ENCODE assay signal across 8 cellular contexts in the genomic region with DNA sequence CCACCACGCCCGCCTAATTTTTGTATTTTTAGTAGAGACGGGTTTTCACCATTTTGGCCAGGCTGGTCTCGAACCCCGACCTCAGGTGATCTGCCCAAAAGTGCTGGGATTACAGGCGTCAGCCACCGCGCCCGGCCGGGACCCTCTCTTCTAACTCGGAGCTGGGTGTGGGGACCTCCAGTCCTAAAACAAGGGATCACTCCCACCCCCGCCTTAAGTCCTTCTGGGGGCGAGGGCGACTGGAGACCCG. TPM values are rescaled to one million over a fixed set of nuclear protein-coding genes. Genes with fewer than 3 reads are reported as not detected.
DNase-seq lines count a peak whose midpoint lies in the region; ATAC-seq and TF ChIP-seq lines count a peak whose summit lies in the region.
"Not testable (repeated sequence)": the region's sequence is repeated elsewhere in the genome, so short reads cannot be mapped to it uniquely, and the experiment has no call there.

No MANE protein-coding gene starts in this region.

- not testable (repeated sequence) for H3T11ph ChIP-seq in H9 (ENCODE audit: low read length)

- H4K8ac ChIP-seq in H9 (replicated peaks; ENCODE audit: insufficient read length, low read depth, low read length) = not testable (repeated sequence)

- H3K27ac ChIP-seq in BLaER1 (peak overlapping the region; percentile 95), H9 (ENCODE audit: insufficient read length, low read depth, low read length) (peak overlapping the region; percentile 43), hepatocyte (peak overlapping the region; percentile 98)

- CTCF ChIA-PET in activated CD8-positive, alpha-beta memory T cell treated with anti-CD3 and anti-CD28 coated beads, Interleukin-2, amount 10 ng/mL, durations not matched to agents 7 days and 5 days (lab: Charles Lee) = interaction anchor here (1.1 to 8.2 kb wide), 3 partner anchors 54 to 219 kb away, joined by 3 to 43 read pairs (median 14); partner anchors contain the start of gene CARM1

- H3K14ac ChIP-seq in H9 (ENCODE audit: insufficient read depth, low read length) = peak overlapping the region; percentile 94

- H2AFZ ChIP-seq in H9 (ENCODE audit: low read length); hepatocyte: not testable (repeated sequence)

- not testable (repeated sequence) for TF ChIP-seq CTCF in H9 (conservative IDR thresholded peaks at IDR 0.05); choroid plexus epithelial cell (conservative IDR thresholded peaks at IDR 0.05; ENCODE audit: low read depth, low read length); hepatocyte (IDR thresholded peaks at IDR 0.05; ENCODE audit: poor library complexity)

- DNase-seq in H9; activated CD8-positive, alpha-beta memory T cell treated with anti-CD3 and anti-CD28 coated beads, Interleukin-2, amount 10 ng/mL, durations not matched to agents 7 days and 5 days; choroid plexus epithelial cell (ENCODE audit: low read depth); hepatocyte (ENCODE audit: low spot score): not testable (repeated sequence)
- DNase-seq in NCI-H510A treated with DMSO at 0.1 percent for 48 hours (lab: John Stamatoyannopoulos, UW) = peak; percentile 69
- peak in 1 of 10 donors; percentile 6 for DNase-seq in naive thymus-derived CD8-positive, alpha-beta T cell

- not testable (repeated sequence) for H3K9me2 ChIP-seq in hepatocyte (replicated peaks; ENCODE audit: insufficient read depth)

- H3K23me2 ChIP-seq in H9 (ENCODE audit: insufficient read length, low read depth, low read length, poor library complexity, severe bottlenecking) = peaks cover 13% of the 10 kb centered on the region

- peak overlapping the region; percentile 32; the same call in 1 of the 2 replicates for H3K4ac ChIP-seq in H9 (ENCODE audit: low read depth, low read length)

- peak overlapping the region; percentile 89 for H3K18ac ChIP-seq in H9 (ENCODE audit: insufficient read length, low read depth, low read length)

- H3K23ac ChIP-seq in H9 (ENCODE audit: insufficient read length, low read depth, low read length) = not testable (repeated sequence)

- H3K4me1 Mint-ChIP-seq in H9 = peaks cover 24 to 38% of the 10 kb centered on the region in 2 experiments
- peaks cover 51% of the 10 kb centered on the region for H3K4me1 Mint-ChIP-seq in activated CD8-positive, alpha-beta memory T cell treated with anti-CD3 and anti-CD28 coated beads, Interleukin-2, amount 10 ng/mL, durations not matched to agents 7 days and 5 days
- H3K4me1 Mint-ChIP-seq in naive thymus-derived CD8-positive, alpha-beta T cell = peaks cover 6 to 48% (median 35%) of the 10 kb centered on the region in 4 donors
- peaks cover 23% of the 10 kb centered on the region for H3K4me1 Mint-ChIP-seq in stimulated activated memory B cell treated with anti-CD40 and anti-IgM and Interleukin-4, amounts not matched to agents 10 μg/mL and 1 μg/mL and 100 μg/mL, for 72 hours

- H4K5ac ChIP-seq in H9 (ENCODE audit: insufficient read length, low read depth, low read length) = not testable (repeated sequence)

- H2BK15ac ChIP-seq in H9 (ENCODE audit: low read depth, low read length) = not testable (repeated sequence)

- H4K20me1 ChIP-seq in BLaER1 (peaks cover 45% of the 10 kb centered on the region), hepatocyte (ENCODE audit: insufficient read depth, poor library complexity, severe bottlenecking) (peaks cover 43% of the 10 kb centered on the region)
- not testable (repeated sequence) for H4K20me1 ChIP-seq in H9 (ENCODE audit: control insufficient read depth, insufficient read depth, insufficient read length)

- H3K9me3 Mint-ChIP-seq in H9; activated CD8-positive, alpha-beta memory T cell treated with anti-CD3 and anti-CD28 coated beads, Interleukin-2, amount 10 ng/mL, durations not matched to agents 7 days and 5 days (ENCODE audit: low read depth); naive thymus-derived CD8-positive, alpha-beta T cell; stimulated activated memory B cell treated with anti-CD40 and anti-IgM and Interleukin-4, amounts not matched to agents 10 μg/mL and 1 μg/mL and 100 μg/mL, for 72 hours: not testable (repeated sequence)

- H3K4me2 ChIP-seq in BLaER1 = peak overlapping the region; percentile 84
- peak overlapping the region; percentile 99 for H3K4me2 ChIP-seq in H9 (ENCODE audit: insufficient read depth, insufficient read length, low read length)
- H3K4me2 ChIP-seq in hepatocyte = peak overlapping the region; percentile 63

- H3K36me3 ChIP-seq in BLaER1 = peaks cover 32% of the 10 kb centered on the region
- H3K36me3 ChIP-seq in hepatocyte (replicated peaks; ENCODE audit: insufficient read depth, low read depth) = not testable (repeated sequence)

- H2AK5ac ChIP-seq in H9 (ENCODE audit: insufficient read length, low read length) = not testable (repeated sequence)

- POLR2A ChIA-PET in naive thymus-derived CD8-positive, alpha-beta T cell (lab: Charles Lee) = interaction anchor here (0.6 to 2.1 kb wide), 4 partner anchors 10 to 1523 kb away, joined by 3 to 11 read pairs (median 6); no protein-coding TSS in a partner anchor

- WGBS in H9 (ENCODE audit: extremely low coverage, insufficient read length, low lambda C conversion rate) = no CpG with 5 or more reads among the region's 15 CpGs
- WGBS in hepatocyte (ENCODE audit: low lambda C conversion rate, missing lambda C conversion rate) = under 1% methylated on average over 11 of the region's 15 CpGs

- H3K4me1 ChIP-seq in BLaER1 (peaks cover 82% of the 10 kb centered on the region), hepatocyte (ENCODE audit: insufficient read depth) (peaks cover 34% of the 10 kb centered on the region)
- H3K4me1 ChIP-seq in H9 (ENCODE audit: insufficient read depth, low read length) = not testable (repeated sequence)

- not testable (repeated sequence) for H3K27me3 ChIP-seq in BLaER1; H9 (ENCODE audit: insufficient read depth, low read length); hepatocyte

- peak overlapping the region; percentile 30 for H2BK12ac ChIP-seq in H9 (ENCODE audit: insufficient read length, low read depth, low read length)

- not testable (repeated sequence) for H4K91ac ChIP-seq in H9 (ENCODE audit: insufficient read length, low read depth, low read length)

- H3K4me3 Mint-ChIP-seq in H9 = peak overlapping the region; percentile 89 to 94
- peak overlapping the region; percentile 90 for H3K4me3 Mint-ChIP-seq in activated CD8-positive, alpha-beta memory T cell treated with anti-CD3 and anti-CD28 coated beads, Interleukin-2, amount 10 ng/mL, durations not matched to agents 7 days and 5 days
- H3K4me3 Mint-ChIP-seq in naive thymus-derived CD8-positive, alpha-beta T cell = peak overlapping the region; percentile 82 to 91 (median 88)
- peak overlapping the region; percentile 80 for H3K4me3 Mint-ChIP-seq in stimulated activated memory B cell treated with anti-CD40 and anti-IgM and Interleukin-4, amounts not matched to agents 10 μg/mL and 1 μg/mL and 100 μg/mL, for 72 hours

- H2BK5ac ChIP-seq in H9 (ENCODE audit: insufficient read length, low read length) = not testable (repeated sequence)

- ATAC-seq in activated CD8-positive, alpha-beta memory T cell treated with anti-CD3 and anti-CD28 coated beads, Interleukin-2, amount 10 ng/mL, durations not matched to agents 7 days and 5 days = not testable (repeated sequence)
- ATAC-seq in naive thymus-derived CD8-positive, alpha-beta T cell = peak; percentile 7 to 14
- ATAC-seq in stimulated activated memory B cell treated with anti-CD40 and anti-IgM and Interleukin-4, amounts not matched to agents 10 μg/mL and 1 μg/mL and 100 μg/mL, for 72 hours = peak; percentile 2

- peaks cover 27 to 36% (median 34%) of the 10 kb centered on the region in 3 experiments for H3K36me3 Mint-ChIP-seq in H9 (ENCODE audit: insufficient read depth in 1 of 3, low read depth in 3 of 3)
- peaks cover 29% of the 10 kb centered on the region for H3K36me3 Mint-ChIP-seq in activated CD8-positive, alpha-beta memory T cell treated with anti-CD3 and anti-CD28 coated beads, Interleukin-2, amount 10 ng/mL, durations not matched to agents 7 days and 5 days
- not testable (repeated sequence) for H3K36me3 Mint-ChIP-seq in naive thymus-derived CD8-positive, alpha-beta T cell; stimulated activated memory B cell treated with anti-CD40 and anti-IgM and Interleukin-4, amounts not matched to agents 10 μg/mL and 1 μg/mL and 100 μg/mL, for 72 hours

- H3K79me2 ChIP-seq in H9 (ENCODE audit: insufficient read depth, low read length) (peaks cover 42% of the 10 kb centered on the region), hepatocyte (peaks cover 55% of the 10 kb centered on the region)

- H3K9ac ChIP-seq in BLaER1 (peak overlapping the region; percentile 95), H9 (ENCODE audit: extremely low read depth, insufficient read length, low read length) (peak overlapping the region; percentile 94)

- H3K79me1 ChIP-seq in H9 (ENCODE audit: insufficient read depth, low read depth, low read length, poor library complexity, severe bottlenecking) = not testable (repeated sequence)

- not testable (repeated sequence) for H2BK20ac ChIP-seq in H9 (ENCODE audit: low read depth, low read length, poor library complexity, severe bottlenecking)

- not testable (repeated sequence) for H3K9me3 ChIP-seq in BLaER1; H9 (ENCODE audit: control insufficient read depth, low read depth, low read length); hepatocyte (ENCODE audit: low read depth)

- not testable (repeated sequence) for H2BK120ac ChIP-seq in H9 (ENCODE audit: low read depth, low read length, poor library complexity, severe bottlenecking)

- not testable (repeated sequence) for H3K56ac ChIP-seq in H9 (ENCODE audit: insufficient read length, low read depth, low read length)

- H3K27ac Mint-ChIP-seq in H9 = peak overlapping the region; percentile 98 to 99 (median 99)
- H3K27ac Mint-ChIP-seq in activated CD8-positive, alpha-beta memory T cell treated with anti-CD3 and anti-CD28 coated beads, Interleukin-2, amount 10 ng/mL, durations not matched to agents 7 days and 5 days = peak overlapping the region; percentile 99
- H3K27ac Mint-ChIP-seq in naive thymus-derived CD8-positive, alpha-beta T cell = peak overlapping the region; percentile 75 to 98 (median 92)
- H3K27ac Mint-ChIP-seq in stimulated activated memory B cell treated with anti-CD40 and anti-IgM and Interleukin-4, amounts not matched to agents 10 μg/mL and 1 μg/mL and 100 μg/mL, for 72 hours = peak overlapping the region; percentile 72

- peak overlapping the region; percentile 87 for H3K4me3 ChIP-seq in BLaER1
- peak overlapping the region; percentile 93 for H3K4me3 ChIP-seq in choroid plexus epithelial cell (ENCODE audit: low read depth, low read length)
- H3K4me3 ChIP-seq in hepatocyte = peak overlapping the region; percentile 60

- H3K27me3 Mint-ChIP-seq in H9 (ENCODE audit: low read depth); activated CD8-positive, alpha-beta memory T cell treated with anti-CD3 and anti-CD28 coated beads, Interleukin-2, amount 10 ng/mL, durations not matched to agents 7 days and 5 days; naive thymus-derived CD8-positive, alpha-beta T cell; stimulated activated memory B cell treated with anti-CD40 and anti-IgM and Interleukin-4, amounts not matched to agents 10 μg/mL and 1 μg/mL and 100 μg/mL, for 72 hours: not testable (repeated sequence)

RNA-seq across cellular contexts. Expression of gene LDLR, which starts 0.7 kb away (rescaled TPM):
- total RNA-seq in H9 (2021) (81.3 and 92.7 TPM in 2 replicates), hepatocyte (110 and 126 TPM in 2 replicates)
- total RNA-seq in activated CD8-positive, alpha-beta memory T cell treated with anti-CD3 and anti-CD28 coated beads, Interleukin-2, amount 10 ng/mL, durations not matched to agents 7 days and 5 days = 100 to 1,000 TPM; 118 to 141 TPM
- 116 and 123 TPM in 2 replicates for polyA plus RNA-seq in hepatocyte
- 10 to 100 TPM; 17.8 to 22.8 TPM for total RNA-seq in naive thymus-derived CD8-positive, alpha-beta T cell
- polyA plus RNA-seq in naive thymus-derived CD8-positive, alpha-beta T cell = 1 to 10 TPM; 3.2 to 7.7 (median 7.1) TPM

Comparison
In these comparisons a context has a peak if more than half of its experiments do, and no peak if none do; other contexts are left out.
1. H3K27ac ChIP-seq: peak in every context shown above with its lines; median percentile 98 in hepatocyte; 95 in BLaER1; 43 in H9.